ENCODE assay signal across 2 cellular contexts in the genomic region with DNA sequence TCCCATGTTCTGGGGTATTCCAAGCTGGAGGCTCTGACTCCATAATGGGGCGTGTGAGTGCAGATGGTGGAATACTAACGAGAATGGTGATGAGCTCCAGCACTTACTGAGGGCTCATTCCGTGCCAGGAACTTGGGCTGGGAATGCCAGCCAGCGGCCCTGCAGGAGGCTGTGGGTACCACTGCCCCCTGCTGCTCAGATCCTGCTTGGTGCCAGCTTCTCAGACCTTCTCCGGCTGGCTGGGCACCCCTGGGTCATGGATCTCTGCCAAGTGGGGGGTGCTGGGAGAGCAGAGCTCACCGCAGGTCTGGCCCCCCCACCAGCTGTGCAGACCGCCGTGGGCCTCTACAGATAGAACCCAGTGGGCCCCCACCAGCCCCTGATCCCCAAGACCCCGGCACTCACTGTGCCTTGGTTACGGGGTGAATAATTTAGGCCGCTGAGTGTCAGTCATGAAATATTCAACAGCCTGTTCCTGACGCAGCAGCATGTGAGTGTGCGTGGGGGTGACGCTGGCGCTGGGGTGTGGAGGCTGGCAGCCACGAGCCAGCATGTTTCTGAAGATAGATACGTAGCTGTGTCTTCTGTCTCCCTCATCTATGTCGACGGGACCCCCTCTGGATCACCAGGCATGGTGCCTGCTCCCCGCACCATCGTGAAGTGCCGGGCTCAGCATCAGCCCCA.
DNase-seq lines count a peak whose midpoint lies in the region.

No MANE protein-coding gene starts in this region.

- DNase-seq in RKO (ENCODE audit: low spot score) (peak; percentile 41), superior temporal gyrus (ENCODE audit: extremely low spot score) (peak; percentile 37)
